In the genomic region with DNA sequence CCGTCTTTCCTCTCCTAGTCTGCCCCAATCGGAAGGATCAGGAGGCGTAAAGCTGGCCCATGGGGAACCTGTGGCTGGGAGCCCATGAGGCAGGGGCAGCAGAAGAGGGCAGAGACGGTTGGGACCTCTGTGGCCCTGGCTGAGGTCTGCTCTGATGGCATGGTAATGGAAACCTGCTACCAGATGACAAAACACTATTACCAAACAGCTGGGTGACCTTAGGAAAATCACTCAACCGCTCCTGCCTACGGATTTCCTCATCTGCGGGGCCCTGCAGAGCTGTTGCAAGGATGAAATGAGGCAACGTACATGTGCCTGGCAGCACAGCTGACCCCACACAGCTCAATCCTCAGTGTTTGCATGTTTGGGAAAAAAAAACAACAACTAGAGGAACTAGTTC, we compare ENCODE assay signal across 15 cellular contexts. TPM values are rescaled to one million over a fixed set of nuclear protein-coding genes. Genes with fewer than 3 reads are reported as not detected.
DNase-seq lines count a peak whose midpoint lies in the region; ATAC-seq and TF ChIP-seq lines count a peak whose summit lies in the region.
"Had no signal": no experiment of that assay in that cellular context is flagged by ENCODE, and none has a peak within 500 bp of the region (broad histone marks: within the 10 kb centered on the region; RNA-seq: fewer than 3 reads in every experiment).

No MANE protein-coding gene starts in this region.

- no peaks in the 10 kb centered on the region for H3K9me3 ChIP-seq in body of pancreas
- H3K9me3 ChIP-seq: transverse colon had no signal

- ATAC-seq in body of pancreas: no peak
- ATAC-seq: foreskin keratinocyte had no signal

- intact Hi-C loops in body of pancreas (cut with DNase I): loop anchor here (5.0 kb wide), 1 partner anchor 36 kb away; no protein-coding TSS in a partner anchor

- H3K27me3 ChIP-seq in body of pancreas: no peaks in the 10 kb centered on the region
- H3K27me3 ChIP-seq: foreskin keratinocyte, transverse colon had no signal

- H3K4me3 ChIP-seq in body of pancreas: no peak overlapping the region
- H3K4me3 ChIP-seq: transverse colon had no signal

- peak overlapping the region; percentile 76 for H3K27ac Mint-ChIP-seq in mesothelial cell of epicardium

- H3K9me3 Mint-ChIP-seq in mesothelial cell of epicardium: no peaks in the 10 kb centered on the region

- WGBS in body of pancreas, 2 donors: 46 to 67% methylated on average over 8 of the region's 8 CpGs

- H3K36me3 Mint-ChIP-seq in mesothelial cell of epicardium: peaks cover 15% of the 10 kb centered on the region

- H3K36me3 ChIP-seq in body of pancreas (replicated peaks in 1 of 2; ENCODE audit: insufficient read depth in 1 of 2, low read depth in 2 of 2): no peaks in the 10 kb centered on the region

- H3K4me1 Mint-ChIP-seq in mesothelial cell of epicardium: peaks cover 1% of the 10 kb centered on the region

- peak; percentile 97 for DNase-seq in AML-193 (lab: John Stamatoyannopoulos, UW)
- peak; percentile 98 for DNase-seq in MV-4-11 (lab: John Stamatoyannopoulos, UW)
- DNase-seq in body of pancreas: peak in 3 of 4 donors; percentile 56 to 76 (median 60)
- peak in 1 of 2 experiments; percentile 26 for DNase-seq in mesothelial cell of epicardium (ENCODE audit: low spot score in 2 of 2, unreplicated experiment in 2 of 2)
- no peak for DNase-seq in NCI-H2029 (lab: John Stamatoyannopoulos, UW)
- no peak for DNase-seq in GM10266 (ENCODE audit: extremely low spot score)
- no peak for DNase-seq in NK-92 (lab: John Stamatoyannopoulos, UW; ENCODE audit: unreplicated experiment)
- DNase-seq in NCI-H2171 treated with DMSO at 0.1 percent for 48 hours (lab: John Stamatoyannopoulos, UW): no peak
- DNase-seq: cerebellar nuclear complex, foreskin keratinocyte, NCI-H2081, transverse colon had no signal

- no peaks in the 10 kb centered on the region for H3K27me3 Mint-ChIP-seq in mesothelial cell of epicardium (ENCODE audit: low read depth)
- H3K27me3 Mint-ChIP-seq: progenitor cell of endocrine pancreas had no signal

- H3K4me1 ChIP-seq in body of pancreas: peaks cover 66% of the 10 kb centered on the region

- H3K4me3 Mint-ChIP-seq in mesothelial cell of epicardium: no peak overlapping the region

- peak overlapping the region; percentile 52 to 80 (median 74) for H3K27ac ChIP-seq in body of pancreas
- H3K27ac ChIP-seq: C4-2B, foreskin keratinocyte, VCaP had no signal

- TF ChIP-seq POLR2A in body of pancreas (IDR thresholded peaks at IDR 0.05): peak in 1 of 3 donors; percentile 35

- TF ChIP-seq CTCF in body of pancreas (IDR thresholded peaks at IDR 0.05) (no peak), mesothelial cell of epicardium (IDR thresholded peaks at IDR 0.05; ENCODE audit: unreplicated experiment) (no peak), GM10266 (IDR thresholded peaks at IDR 0.05; ENCODE audit: control insufficient read depth, insufficient read depth, low read depth, missing control alignments) (no peak)

RNA-seq across cellular contexts. Expression of gene AP5B1, which starts 4.6 kb away (rescaled TPM):
- total RNA-seq in body of pancreas (10 to 100 TPM; 18.2 to 33.9 TPM), mesothelial cell of epicardium (23.3 to 24.9 TPM (median 24.3 TPM) in 3 replicates)

RNA-seq across cellular contexts. Expression of gene OVOL1, which starts 10.7 kb away (rescaled TPM):
- total RNA-seq in body of pancreas (1 to 10 TPM in 1 of 2 donors, under 1 TPM in 1; 0.78 to 1.3 TPM), mesothelial cell of epicardium (3.9 to 4.7 TPM (median 4.3 TPM) in 3 replicates)

RNA-seq across cellular contexts. Expression of gene RNASEH2C, which starts 55.6 kb away (rescaled TPM):
- total RNA-seq in body of pancreas (100 to 1,000 TPM in 1 of 2 donors, 10 to 100 TPM in 1; 45.4 to 112 TPM), mesothelial cell of epicardium (41.8 to 45.0 TPM (median 42.4 TPM) in 3 replicates)

RNA-seq across cellular contexts. Expression of gene SNX32, which starts 57.6 kb away (rescaled TPM):
- total RNA-seq in body of pancreas (under 1 TPM in 1 of 2 donors, not detected in 1; 0.26 TPM), mesothelial cell of epicardium (6.8 to 10.7 TPM (median 7.5 TPM) in 3 replicates)

Comparison
In these comparisons a context has a peak if more than half of its experiments do, and no peak if none do; other contexts are left out.
1. DNase-seq: peak in AML-193 (2 of 2), MV-4-11 (single experiment) and body of pancreas (3 of 4); none in NCI-H2029 (single experiment), GM10266 (single experiment), NK-92 (single experiment) and NCI-H2171 treated with DMSO at 0.1 percent for 48 hours (single experiment).